In genomic region chr3:123871946-123872345, GRCh38 we compare ENCODE assay signal across 17 cellular contexts. TPM values are rescaled to one million over a fixed set of nuclear protein-coding genes. Genes with fewer than 3 reads are reported as not detected.
DNase-seq lines count a peak whose midpoint lies in the region; ATAC-seq and TF ChIP-seq lines count a peak whose summit lies in the region.
"Had no signal": no experiment of that assay in that cellular context is flagged by ENCODE, and none has a peak within 500 bp of the region (broad histone marks: within the 10 kb centered on the region; RNA-seq: fewer than 3 reads in every experiment).

No MANE protein-coding gene starts in this region.

- no peak for TF ChIP-seq POLR2A in esophagus muscularis mucosa (IDR thresholded peaks at IDR 0.05; ENCODE audit: low read depth)

- H3K27me3 ChIP-seq in esophagus muscularis mucosa, result no peaks in the 10 kb centered on the region
- H3K27me3 ChIP-seq: dorsolateral prefrontal cortex, upper lobe of left lung had no signal

- no peak for TF ChIP-seq CTCF in fibroblast of villous mesenchyme (IDR thresholded peaks at IDR 0.05; ENCODE audit: insufficient read depth, low read depth, low read length)
- TF ChIP-seq CTCF in esophagus muscularis mucosa (IDR thresholded peaks at IDR 0.05), result no peak

- H3K4me1 Mint-ChIP-seq in stimulated activated naive CD8-positive, alpha-beta T cell treated with anti-CD3 and anti-CD28 coated beads, Interleukin-15, amount 100 ng/mL, for 72 hours, result no peaks in the 10 kb centered on the region
- peaks cover 4% of the 10 kb centered on the region for H3K4me1 Mint-ChIP-seq in activated T-cell treated with anti-CD3 and anti-CD28 coated beads, Interleukin-2, amount 50 U/mL, for 24 hours (ENCODE audit: low read depth)
- H3K4me1 Mint-ChIP-seq: activated CD4-positive, alpha-beta T cell treated with anti-CD3 and anti-CD28 coated beads for 36 hours had no signal

- no peaks in the 10 kb centered on the region for H3K36me3 ChIP-seq in esophagus muscularis mucosa
- H3K36me3 ChIP-seq: prostate gland, upper lobe of left lung had no signal

- no peak for ATAC-seq in stimulated activated naive CD8-positive, alpha-beta T cell treated with anti-CD3 and anti-CD28 coated beads, Interleukin-15, amount 100 ng/mL, for 72 hours
- ATAC-seq: activated CD4-positive, alpha-beta T cell treated with anti-CD3 and anti-CD28 coated beads for 36 hours; activated T-cell treated with anti-CD3 and anti-CD28 coated beads, Interleukin-2, amount 50 U/mL, for 72 hours; K562 had no signal

- intact Hi-C loops in esophagus muscularis mucosa (cut with DNase I), result no loop called here

- peak; percentile 45 for DNase-seq in Caki2 (ENCODE audit: low read depth)
- peak; percentile 59 for DNase-seq in NCI-H1105 (lab: John Stamatoyannopoulos, UW)
- peak; percentile 78 for DNase-seq in SHP77 treated with DMSO at 0.1 percent for 48 hours (lab: John Stamatoyannopoulos, UW)
- peak; percentile 23 for DNase-seq in fibroblast of villous mesenchyme (ENCODE audit: low read depth)
- DNase-seq in stimulated activated naive CD8-positive, alpha-beta T cell treated with anti-CD3 and anti-CD28 coated beads, Interleukin-15, amount 100 ng/mL, for 72 hours, result no peak
- DNase-seq in activated T-cell treated with anti-CD3 and anti-CD28 coated beads, Interleukin-2, amount 50 U/mL, for 24 hours, result no peak
- no peak for DNase-seq in esophagus muscularis mucosa (ENCODE audit: extremely low spot score)
- no peak for DNase-seq in HK-2 (ENCODE audit: unreplicated experiment)
- DNase-seq: activated CD4-positive, alpha-beta T cell treated with anti-CD3 and anti-CD28 coated beads for 36 hours; activated T-cell treated with anti-CD3 and anti-CD28 coated beads, Interleukin-2, amount 50 U/mL, for 72 hours; dorsolateral prefrontal cortex; NCI-H2171; PC-9; T-helper 1 cell; upper lobe of left lung had no signal

- H3K4me1 ChIP-seq in esophagus muscularis mucosa, result peaks cover 0 to 8% (median 4%) of the 10 kb centered on the region in 4 donors
- H3K4me1 ChIP-seq: prostate gland, upper lobe of left lung had no signal

- peaks cover 28% of the 10 kb centered on the region for H3K27me3 Mint-ChIP-seq in stimulated activated naive CD8-positive, alpha-beta T cell treated with anti-CD3 and anti-CD28 coated beads, Interleukin-15, amount 100 ng/mL, for 72 hours
- H3K27me3 Mint-ChIP-seq in activated T-cell treated with anti-CD3 and anti-CD28 coated beads, Interleukin-2, amount 50 U/mL, for 24 hours, result peaks cover 8% of the 10 kb centered on the region

- no peaks in the 10 kb centered on the region for H3K9me3 ChIP-seq in esophagus muscularis mucosa
- H3K9me3 ChIP-seq: prostate gland, upper lobe of left lung had no signal

- H3K4me3 ChIP-seq in fibroblast of villous mesenchyme (ENCODE audit: low read depth, low read length) (no peak overlapping the region), esophagus muscularis mucosa (no peak overlapping the region)
- H3K4me3 ChIP-seq: dorsolateral prefrontal cortex, K562, PC-9, prostate gland, upper lobe of left lung had no signal

- H3K27ac ChIP-seq in esophagus muscularis mucosa (replicated peaks in 1 of 4), result no peak overlapping the region
- H3K27ac ChIP-seq: dorsolateral prefrontal cortex, PC-9, prostate gland, upper lobe of left lung had no signal

- in situ Hi-C loops in Caki2 (cut with HindIII; ENCODE audit: low pct_unique_long_range_greater_than_20kb, low sequenced_read_pairs), result no loop called here

- TF ChIP-seq EP300 in esophagus muscularis mucosa (IDR thresholded peaks at IDR 0.05), result no peak

- no peak overlapping the region for H3K27ac Mint-ChIP-seq in stimulated activated naive CD8-positive, alpha-beta T cell treated with anti-CD3 and anti-CD28 coated beads, Interleukin-15, amount 100 ng/mL, for 72 hours
- H3K27ac Mint-ChIP-seq in activated T-cell treated with anti-CD3 and anti-CD28 coated beads, Interleukin-2, amount 50 U/mL, for 24 hours, result no peak overlapping the region
- H3K27ac Mint-ChIP-seq: activated CD4-positive, alpha-beta T cell treated with anti-CD3 and anti-CD28 coated beads for 36 hours; activated T-cell treated with anti-CD3 and anti-CD28 coated beads, Interleukin-2, amount 50 U/mL, for 72 hours had no signal

- H3K4me3 Mint-ChIP-seq in stimulated activated naive CD8-positive, alpha-beta T cell treated with anti-CD3 and anti-CD28 coated beads, Interleukin-15, amount 100 ng/mL, for 72 hours, result no peak overlapping the region
- H3K4me3 Mint-ChIP-seq in activated T-cell treated with anti-CD3 and anti-CD28 coated beads, Interleukin-2, amount 50 U/mL, for 24 hours, result no peak overlapping the region
- H3K4me3 Mint-ChIP-seq: activated CD4-positive, alpha-beta T cell treated with anti-CD3 and anti-CD28 coated beads for 36 hours; activated T-cell treated with anti-CD3 and anti-CD28 coated beads, Interleukin-2, amount 50 U/mL, for 72 hours had no signal

- WGBS in esophagus muscularis mucosa, result 83% methylated on average over 1 of the region's 1 CpG

- peaks cover 0 to 7% of the 10 kb centered on the region in 2 donors for H3K9me3 Mint-ChIP-seq in stimulated activated naive CD8-positive, alpha-beta T cell treated with anti-CD3 and anti-CD28 coated beads, Interleukin-15, amount 100 ng/mL, for 72 hours
- no peaks in the 10 kb centered on the region for H3K9me3 Mint-ChIP-seq in activated T-cell treated with anti-CD3 and anti-CD28 coated beads, Interleukin-2, amount 50 U/mL, for 24 hours

- no peaks in the 10 kb centered on the region for H3K36me3 Mint-ChIP-seq in activated T-cell treated with anti-CD3 and anti-CD28 coated beads, Interleukin-2, amount 50 U/mL, for 24 hours (ENCODE audit: low read depth)

RNA-seq across cellular contexts. Expression of gene MYLK, which starts 12.2 kb away (rescaled TPM):
- total RNA-seq in Caki2 (2014; rRNA removed; shearing (Covaris generic); ENCODE audit: low replicate concordance), result 28.8 and 34.2 TPM in 2 replicates
- 558 and 807 TPM in 2 replicates for total RNA-seq in fibroblast of villous mesenchyme
- total RNA-seq in esophagus muscularis mucosa, result 1,000 to 10,000 TPM; 1,983 to 3,208 (median 2,554) TPM
- total RNA-seq: activated T-cell treated with anti-CD3 and anti-CD28 coated beads, Interleukin-2, amount 50 U/mL, for 72 hours had no signal

Comparison
In these comparisons a context has a peak if more than half of its experiments do, and no peak if none do; other contexts are left out.
1. DNase-seq: peak in Caki2 (single experiment), NCI-H1105 (single experiment), SHP77 treated with DMSO at 0.1 percent for 48 hours (single experiment) and fibroblast of villous mesenchyme (single experiment); none in stimulated activated naive CD8-positive, alpha-beta T cell treated with anti-CD3 and anti-CD28 coated beads, Interleukin-15, amount 100 ng/mL, for 72 hours (0 of 2), activated T-cell treated with anti-CD3 and anti-CD28 coated beads, Interleukin-2, amount 50 U/mL, for 24 hours (single experiment), esophagus muscularis mucosa (single experiment) and HK-2 (single experiment).
2. RNA of gene MYLK, which starts 12.2 kb away (total RNA-seq): 1,983 to 3,208 TPM in esophagus muscularis mucosa and 558 to 807 TPM in fibroblast of villous mesenchyme; 28.8 to 34.2 TPM in Caki2; every median in the first group is over 10 times any median in the second.